1 cellular context compared by ENCODE assay signal in the genomic region with DNA sequence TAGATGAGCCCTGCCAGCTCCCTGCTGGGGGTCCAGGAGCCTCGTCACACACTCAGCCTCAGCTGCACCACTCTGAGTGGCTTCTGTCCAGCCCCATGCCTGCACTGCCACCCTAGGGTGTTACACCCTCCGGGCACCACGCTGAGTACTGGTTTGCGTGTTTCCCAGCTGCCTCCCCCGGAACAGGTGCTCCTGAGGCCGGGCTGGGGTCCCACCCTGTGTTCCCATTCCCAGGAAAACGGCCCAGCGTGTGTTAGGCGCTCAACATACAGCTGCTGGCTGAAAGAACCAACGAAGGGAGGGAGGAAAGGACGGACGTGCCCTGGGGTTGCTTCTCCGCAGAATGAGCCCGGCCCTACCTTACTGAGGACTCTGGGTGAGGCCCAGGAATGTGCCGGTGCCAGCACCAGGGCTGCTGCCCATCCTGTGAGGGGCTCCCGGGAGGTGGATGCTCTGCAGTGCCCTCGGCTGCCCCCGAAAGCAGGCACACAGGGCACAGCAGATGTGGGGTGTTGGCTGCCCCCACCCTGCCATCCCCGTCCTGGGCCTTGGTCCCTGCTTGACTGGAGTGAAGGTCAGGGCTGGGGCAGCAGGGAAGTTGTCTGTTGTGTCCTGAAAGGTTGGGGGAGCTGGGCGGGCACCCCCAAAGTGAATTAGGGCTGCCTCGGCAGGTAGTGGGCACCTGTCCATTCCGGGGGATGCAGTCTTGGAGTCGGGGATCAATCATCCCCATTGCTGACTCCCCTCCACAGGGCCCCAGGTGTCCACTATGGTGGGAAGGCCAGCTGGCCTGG.
A peak's percentile ranks its signal among the peaks of the same experiment; 100 is the strongest.
TF ChIP-seq lines count a peak whose summit lies in the region.

No MANE protein-coding gene starts in this region.

TF ChIP-seq in HepG2, 621 proteins besides CTCF, POLR2A, EP300 and RAD21:
- TF ChIP-seq ZNF883 (CRISPR knock-in tag; IDR thresholded peaks at IDR 0.05; ENCODE audit: not compliant biosample characterization) (peak; percentile 24), ZFP82 (CRISPR knock-in tag; IDR thresholded peaks at IDR 0.05; ENCODE audit: borderline replicate concordance) (no peak), RFXAP (CRISPR knock-in tag; IDR thresholded peaks at IDR 0.05; ENCODE audit: borderline replicate concordance) (no peak), RBAK (CRISPR knock-in tag; IDR thresholded peaks at IDR 0.05) (no peak), ZNF570 (CRISPR knock-in tag; IDR thresholded peaks at IDR 0.05; ENCODE audit: borderline replicate concordance) (no peak), HBP1 (CRISPR knock-in tag; IDR thresholded peaks at IDR 0.05; ENCODE audit: low read depth) (no peak), MAZ (IDR thresholded peaks at IDR 0.05; ENCODE audit: borderline replicate concordance, low read depth, low read length) (no peak), MAZ (CRISPR knock-in tag; IDR thresholded peaks at IDR 0.05; ENCODE audit: low read depth) (no peak), ZNF121 (CRISPR knock-in tag; IDR thresholded peaks at IDR 0.05) (peak; percentile 50; the same call in 1 of the 2 replicates), NCOA2 (CRISPR knock-in tag; IDR thresholded peaks at IDR 0.05) (no peak), AGO2 (optimal IDR thresholded peaks at IDR 0.05; ENCODE audit: low read depth, low read length) (peak; percentile 2), RCOR2 (CRISPR knock-in tag; IDR thresholded peaks at IDR 0.05) (no peak), PCBP1 (IDR thresholded peaks at IDR 0.05; ENCODE audit: borderline replicate concordance, low read depth, low read length) (0 out of 2 replicates have a peak, but pooled peaks have one; percentile 4), DNMT1 (CRISPR knock-in tag; IDR thresholded peaks at IDR 0.05) (no peak), GTF3A (CRISPR knock-in tag; conservative IDR thresholded peaks at IDR 0.05) (no peak), SP4 (CRISPR knock-in tag; IDR thresholded peaks at IDR 0.05) (0 out of 2 replicates have a peak, but pooled peaks have one; percentile 5), MTA1 (CRISPR knock-in tag; IDR thresholded peaks at IDR 0.05; ENCODE audit: borderline replicate concordance) (peak; percentile 56; the same call in 1 of the 2 replicates), ZNF598 (CRISPR knock-in tag; IDR thresholded peaks at IDR 0.05; ENCODE audit: borderline replicate concordance) (peak; percentile 17; the same call in 1 of the 2 replicates), ZMYM4 (CRISPR knock-in tag; IDR thresholded peaks at IDR 0.05) (no peak), CENPT (CRISPR knock-in tag; IDR thresholded peaks at IDR 0.05; ENCODE audit: low read depth) (0 out of 2 replicates have a peak, but pooled peaks have one; percentile 42)
- TF ChIP-seq, protein P1, sequence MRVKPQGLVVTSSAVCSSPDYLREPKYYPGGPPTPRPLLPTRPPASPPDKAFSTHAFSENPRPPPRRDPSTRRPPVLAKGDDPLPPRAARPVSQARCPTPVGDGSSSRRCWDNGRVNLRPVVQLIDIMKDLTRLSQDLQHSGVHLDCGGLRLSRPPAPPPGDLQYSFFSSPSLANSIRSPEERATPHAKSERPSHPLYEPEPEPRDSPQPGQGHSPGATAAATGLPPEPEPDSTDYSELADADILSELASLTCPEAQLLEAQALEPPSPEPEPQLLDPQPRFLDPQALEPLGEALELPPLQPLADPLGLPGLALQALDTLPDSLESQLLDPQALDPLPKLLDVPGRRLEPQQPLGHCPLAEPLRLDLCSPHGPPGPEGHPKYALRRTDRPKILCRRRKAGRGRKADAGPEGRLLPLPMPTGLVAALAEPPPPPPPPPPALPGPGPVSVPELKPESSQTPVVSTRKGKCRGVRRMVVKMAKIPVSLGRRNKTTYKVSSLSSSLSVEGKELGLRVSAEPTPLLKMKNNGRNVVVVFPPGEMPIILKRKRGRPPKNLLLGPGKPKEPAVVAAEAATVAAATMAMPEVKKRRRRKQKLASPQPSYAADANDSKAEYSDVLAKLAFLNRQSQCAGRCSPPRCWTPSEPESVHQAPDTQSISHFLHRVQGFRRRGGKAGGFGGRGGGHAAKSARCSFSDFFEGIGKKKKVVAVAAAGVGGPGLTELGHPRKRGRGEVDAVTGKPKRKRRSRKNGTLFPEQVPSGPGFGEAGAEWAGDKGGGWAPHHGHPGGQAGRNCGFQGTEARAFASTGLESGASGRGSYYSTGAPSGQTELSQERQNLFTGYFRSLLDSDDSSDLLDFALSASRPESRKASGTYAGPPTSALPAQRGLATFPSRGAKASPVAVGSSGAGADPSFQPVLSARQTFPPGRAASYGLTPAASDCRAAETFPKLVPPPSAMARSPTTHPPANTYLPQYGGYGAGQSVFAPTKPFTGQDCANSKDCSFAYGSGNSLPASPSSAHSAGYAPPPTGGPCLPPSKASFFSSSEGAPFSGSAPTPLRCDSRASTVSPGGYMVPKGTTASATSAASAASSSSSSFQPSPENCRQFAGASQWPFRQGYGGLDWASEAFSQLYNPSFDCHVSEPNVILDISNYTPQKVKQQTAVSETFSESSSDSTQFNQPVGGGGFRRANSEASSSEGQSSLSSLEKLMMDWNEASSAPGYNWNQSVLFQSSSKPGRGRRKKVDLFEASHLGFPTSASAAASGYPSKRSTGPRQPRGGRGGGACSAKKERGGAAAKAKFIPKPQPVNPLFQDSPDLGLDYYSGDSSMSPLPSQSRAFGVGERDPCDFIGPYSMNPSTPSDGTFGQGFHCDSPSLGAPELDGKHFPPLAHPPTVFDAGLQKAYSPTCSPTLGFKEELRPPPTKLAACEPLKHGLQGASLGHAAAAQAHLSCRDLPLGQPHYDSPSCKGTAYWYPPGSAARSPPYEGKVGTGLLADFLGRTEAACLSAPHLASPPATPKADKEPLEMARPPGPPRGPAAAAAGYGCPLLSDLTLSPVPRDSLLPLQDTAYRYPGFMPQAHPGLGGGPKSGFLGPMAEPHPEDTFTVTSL (CRISPR knock-in tag; IDR thresholded peaks at IDR 0.05; ENCODE audit: borderline replicate concordance) = no peak
